Comparison of ENCODE assay signal across 20 cellular contexts in the genomic region with DNA sequence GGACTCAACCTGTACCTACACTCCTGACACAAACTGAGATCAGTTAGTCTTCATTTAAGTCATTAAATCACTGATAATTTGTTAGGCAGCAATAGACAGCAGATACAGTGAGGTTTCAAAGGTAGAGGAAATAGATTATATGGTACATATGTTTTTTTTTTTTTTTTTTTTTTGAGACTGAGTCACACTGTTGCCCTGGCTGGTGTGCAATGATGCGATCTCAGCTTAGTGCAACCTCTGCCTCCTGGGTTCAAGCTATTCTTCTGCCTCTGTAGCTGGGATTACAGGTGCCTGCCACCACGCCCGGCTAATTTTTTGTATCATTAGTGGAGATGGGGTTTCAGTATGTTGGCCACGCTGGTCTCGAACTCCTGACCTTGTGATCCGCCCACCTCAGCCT. TPM values are rescaled to one million over a fixed set of nuclear protein-coding genes. Genes with fewer than 3 reads are reported as not detected.
"Had no signal": no experiment of that assay in that cellular context is flagged by ENCODE, and none has a peak within 500 bp of the region (broad histone marks: within the 10 kb centered on the region; RNA-seq: fewer than 3 reads in every experiment).

No MANE protein-coding gene starts in this region.

- DNase-seq: activated CD4-positive, alpha-beta memory T cell treated with anti-CD3 and anti-CD28 coated beads for 36 hours; activated effector memory CD4-positive, alpha-beta T cell treated with Interleukin-2 at 50 U/mL for 16 hours; activated naive CD4-positive, alpha-beta T cell treated with anti-CD3 and anti-CD28 coated beads for 36 hours; activated T-cell treated with anti-CD3 and anti-CD28 coated beads, Interleukin-2, amount 50 U/mL, for 72 hours; amygdala; cortex of kidney; left colon; mesenchymal stem cell; occipital lobe; retina; sigmoid colon; stimulated activated CD4-positive, alpha-beta T cell treated with anti-CD3 and anti-CD28 coated beads, Interleukin-2, amount 100 ng/mL, for 48 hours; stimulated activated naive CD4-positive, alpha-beta T cell; T1000; testis; trophoblast cell had no signal

- H3K4me3 ChIP-seq: cardiac muscle cell, sigmoid colon, testis had no signal

- H3K27me3 ChIP-seq: cardiac muscle cell, sigmoid colon, testis had no signal

- H3K36me3 Mint-ChIP-seq: activated CD4-positive, alpha-beta memory T cell treated with anti-CD3 and anti-CD28 coated beads for 36 hours had no signal

- H3K27ac Mint-ChIP-seq: activated CD4-positive, alpha-beta memory T cell treated with anti-CD3 and anti-CD28 coated beads for 36 hours; activated naive CD4-positive, alpha-beta T cell treated with anti-CD3 and anti-CD28 coated beads for 36 hours; activated T-cell treated with anti-CD3 and anti-CD28 coated beads, Interleukin-2, amount 50 U/mL, for 72 hours; nephron; T-helper 1 cell treated with Interleukin-12 subunit alpha and Interleukin-12 subunit beta and Interleukin-4 antibody, amounts not matched to agents 30 μg/mL and 1 μg/mL, for 36 hours; WTC11 had no signal

- H3K9me3 Mint-ChIP-seq: nephron; T-helper 1 cell treated with Interleukin-12 subunit alpha and Interleukin-12 subunit beta and Interleukin-4 antibody, amounts not matched to agents 30 μg/mL and 1 μg/mL, for 36 hours had no signal

- H3K4me3 Mint-ChIP-seq: activated CD4-positive, alpha-beta memory T cell treated with anti-CD3 and anti-CD28 coated beads for 36 hours; activated naive CD4-positive, alpha-beta T cell treated with anti-CD3 and anti-CD28 coated beads for 36 hours; activated T-cell treated with anti-CD3 and anti-CD28 coated beads, Interleukin-2, amount 50 U/mL, for 72 hours; nephron; T-helper 1 cell treated with Interleukin-12 subunit alpha and Interleukin-12 subunit beta and Interleukin-4 antibody, amounts not matched to agents 30 μg/mL and 1 μg/mL, for 36 hours; WTC11 had no signal

- H3K9me3 ChIP-seq: sigmoid colon, testis had no signal

- H3K36me3 ChIP-seq: cardiac muscle cell, sigmoid colon had no signal

- ATAC-seq: activated T-cell treated with anti-CD3 and anti-CD28 coated beads, Interleukin-2, amount 50 U/mL, for 72 hours; left colon; WTC11 had no signal

- H3K27ac ChIP-seq: cardiac muscle cell, sigmoid colon, testis had no signal

RNA-seq across cellular contexts. Expression of a gene that starts 38.2 kb away (rescaled TPM):
- total RNA-seq: activated naive CD4-positive, alpha-beta T cell treated with anti-CD3 and anti-CD28 coated beads for 36 hours had no signal
